29 cellular contexts compared by ENCODE assay signal in the genomic region with DNA sequence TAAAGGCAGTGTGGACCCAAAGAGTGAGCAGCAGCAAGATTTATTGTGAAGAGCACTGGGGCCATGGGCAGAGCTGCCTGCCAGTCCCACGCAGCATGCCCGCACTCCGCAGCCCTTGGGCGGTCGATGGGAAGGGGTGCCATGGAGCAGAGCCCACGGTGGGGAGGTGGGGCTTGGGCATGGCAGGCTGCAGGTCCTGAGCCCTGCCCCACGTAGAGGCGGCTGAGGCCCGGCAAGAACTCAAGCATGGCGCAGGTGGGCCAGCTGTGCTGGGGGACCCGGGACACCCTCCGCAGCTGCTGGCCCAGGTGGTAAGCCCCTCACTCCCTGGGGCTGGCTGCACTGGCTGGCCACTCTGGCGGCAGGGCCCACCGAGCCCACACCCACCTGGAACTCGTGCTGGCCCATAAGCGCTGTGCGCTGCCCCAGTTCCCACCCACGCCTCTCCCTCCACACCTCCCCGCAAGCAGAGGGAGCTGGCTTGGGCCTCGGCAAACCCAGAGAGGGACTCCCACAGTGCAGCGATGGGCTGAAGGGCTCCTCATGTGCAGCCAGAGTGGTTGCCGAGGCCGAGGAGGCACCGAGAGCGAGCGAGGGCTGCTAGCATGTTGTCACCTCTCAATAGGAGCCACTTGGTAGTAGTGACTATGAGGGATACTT.
DNase-seq lines count a peak whose midpoint lies in the region; ATAC-seq, FAIRE-seq and TF ChIP-seq lines count a peak whose summit lies in the region.
"Had no signal": no experiment of that assay in that cellular context is flagged by ENCODE, and none has a peak within 500 bp of the region (broad histone marks: within the 10 kb centered on the region; RNA-seq: fewer than 3 reads in every experiment).

No MANE protein-coding gene starts in this region.

- H3K4me3 ChIP-seq in kidney (ENCODE audit: low read length in 2 of 2) (no peak overlapping the region), aorta (ENCODE audit: low read length in 2 of 2) (no peak overlapping the region)
- H3K4me3 ChIP-seq: BLaER1, GM12878 had no signal

- FAIRE-seq in kidney (lab: Jason Lieb, UNC): no peak
- FAIRE-seq: A204.1, GM12878, GM12892, GM18507 had no signal

- ATAC-seq in Right ventricle myocardium inferior (no peak), aorta (ENCODE audit: low FRiP score) (peak; percentile 15), HG02885 (IDR thresholded peaks at IDR 0.05; ENCODE audit: poor library complexity, unreplicated experiment) (no peak), HG02840 (IDR thresholded peaks at IDR 0.05; ENCODE audit: low FRiP score, unreplicated experiment) (no peak)
- peak; percentile 39 for ATAC-seq in stimulated activated memory B cell treated with anti-CD40 and anti-IgM and Interleukin-4, amounts not matched to agents 10 μg/mL and 1 μg/mL and 100 μg/mL, for 72 hours
- ATAC-seq: GM12878 had no signal

- no peak overlapping the region for H3K27ac Mint-ChIP-seq in stimulated activated memory B cell treated with anti-CD40 and anti-IgM and Interleukin-4, amounts not matched to agents 10 μg/mL and 1 μg/mL and 100 μg/mL, for 72 hours
- H3K27ac Mint-ChIP-seq: CD14-positive monocyte; CD4-positive, alpha-beta memory T cell; CD4-positive, CD25-positive, alpha-beta regulatory T cell; CD8-positive, alpha-beta memory T cell had no signal

- no peaks in the 10 kb centered on the region for H3K27me3 ChIP-seq in aorta (ENCODE audit: control insufficient read depth in 1 of 2, insufficient read depth in 2 of 2, low read length in 1 of 2)
- H3K27me3 ChIP-seq: BE2C, BLaER1 had no signal

- no peak overlapping the region for H3K9ac ChIP-seq in kidney (ENCODE audit: low read length in 2 of 2)
- H3K9ac ChIP-seq: BLaER1 had no signal

- H3K36me3 ChIP-seq in kidney (ENCODE audit: control insufficient read depth in 1 of 2, insufficient read depth in 2 of 2, low read length in 2 of 2): no peaks in the 10 kb centered on the region
- H3K36me3 ChIP-seq in aorta (ENCODE audit: control insufficient read depth in 1 of 2, insufficient read depth in 2 of 2, low read length in 1 of 2): no peaks in the 10 kb centered on the region
- H3K36me3 ChIP-seq: BE2C, BLaER1 had no signal

- no peak overlapping the region for H3K27ac ChIP-seq in kidney (ENCODE audit: low read depth in 2 of 2, low read length in 2 of 2)
- no peak overlapping the region for H3K27ac ChIP-seq in aorta (ENCODE audit: low read depth in 1 of 2, low read length in 2 of 2)
- H3K27ac ChIP-seq: BLaER1 had no signal

- intact Hi-C loops in Right ventricle myocardium inferior (cut with DNase I) (no loop called here), cardiac septum (cut with DNase I) (no loop called here), kidney (cut with DNase I) (no loop called here), aorta (cut with DNase I) (no loop called here)

- TF ChIP-seq CTCF in kidney (IDR thresholded peaks at IDR 0.05; ENCODE audit: borderline replicate concordance, extremely low read depth, insufficient read depth): no peak

- H3K4me1 ChIP-seq in kidney (ENCODE audit: control insufficient read depth in 1 of 2, insufficient read depth in 1 of 2, low read depth in 1 of 2, low read length in 2 of 2): no peaks in the 10 kb centered on the region
- no peaks in the 10 kb centered on the region for H3K4me1 ChIP-seq in aorta (ENCODE audit: control insufficient read depth in 1 of 2, insufficient read depth in 2 of 2, low read length in 2 of 2)
- H3K4me1 ChIP-seq: BE2C, BLaER1 had no signal

- 86 to 88% methylated on average over 26 of the region's 26 CpGs for WGBS in aorta, 2 donors

- no peaks in the 10 kb centered on the region for H3K4me1 Mint-ChIP-seq in stimulated activated memory B cell treated with anti-CD40 and anti-IgM and Interleukin-4, amounts not matched to agents 10 μg/mL and 1 μg/mL and 100 μg/mL, for 72 hours
- H3K4me1 Mint-ChIP-seq: CD14-positive monocyte; CD4-positive, alpha-beta memory T cell; CD4-positive, CD25-positive, alpha-beta regulatory T cell; CD8-positive, alpha-beta memory T cell had no signal

- H3K4me3 Mint-ChIP-seq in stimulated activated memory B cell treated with anti-CD40 and anti-IgM and Interleukin-4, amounts not matched to agents 10 μg/mL and 1 μg/mL and 100 μg/mL, for 72 hours: no peak overlapping the region
- H3K4me3 Mint-ChIP-seq: CD14-positive monocyte; CD4-positive, alpha-beta memory T cell; CD4-positive, CD25-positive, alpha-beta regulatory T cell; CD8-positive, alpha-beta memory T cell had no signal

- peaks cover 3% of the 10 kb centered on the region for H3K9me3 Mint-ChIP-seq in stimulated activated memory B cell treated with anti-CD40 and anti-IgM and Interleukin-4, amounts not matched to agents 10 μg/mL and 1 μg/mL and 100 μg/mL, for 72 hours

- H3K9me3 ChIP-seq in kidney (ENCODE audit: control insufficient read depth in 1 of 2, low read length in 2 of 2): no peaks in the 10 kb centered on the region
- H3K9me3 ChIP-seq in aorta (ENCODE audit: control insufficient read depth, low read length): peaks cover 3% of the 10 kb centered on the region
- H3K9me3 ChIP-seq: BE2C had no signal

- no peaks in the 10 kb centered on the region for H3K27me3 Mint-ChIP-seq in stimulated activated memory B cell treated with anti-CD40 and anti-IgM and Interleukin-4, amounts not matched to agents 10 μg/mL and 1 μg/mL and 100 μg/mL, for 72 hours
- H3K27me3 Mint-ChIP-seq: CD4-positive, alpha-beta memory T cell; CD4-positive, CD25-positive, alpha-beta regulatory T cell had no signal

- DNase-seq in Right ventricle myocardium inferior (ENCODE audit: missing footprints): peak; percentile 52
- DNase-seq in cardiac septum (ENCODE audit: low spot score): no peak
- peak; percentile 61 for DNase-seq in kidney
- no peak for DNase-seq in aorta
- DNase-seq in activated naive CD4-positive, alpha-beta T cell treated with anti-CD3 and anti-CD28 coated beads, Interleukin-2, amount 50 U/mL, for 16 hours: no peak
- DNase-seq: 8988T; ACHN; BE2C; C1 segment of cervical spinal cord; CD4-positive, alpha-beta memory T cell; CD4-positive, CD25-positive, alpha-beta regulatory T cell; CD8-positive, alpha-beta memory T cell; COR-L47; DMS 273 treated with DMSO at 0.1 percent for 48 hours; DMS153; DMS53; DMS79; DND-41; EL; GDM1 had no signal

- H3K36me3 Mint-ChIP-seq in stimulated activated memory B cell treated with anti-CD40 and anti-IgM and Interleukin-4, amounts not matched to agents 10 μg/mL and 1 μg/mL and 100 μg/mL, for 72 hours: no peaks in the 10 kb centered on the region
- H3K36me3 Mint-ChIP-seq: CD14-positive monocyte; CD4-positive, alpha-beta memory T cell; CD4-positive, CD25-positive, alpha-beta regulatory T cell; CD8-positive, alpha-beta memory T cell had no signal

Comparison
In these comparisons a context has a peak if more than half of its experiments do, and no peak if none do; other contexts are left out.
1. DNase-seq: peak in Right ventricle myocardium inferior (single experiment) and kidney (single experiment); none in cardiac septum (single experiment), aorta (0 of 2) and activated naive CD4-positive, alpha-beta T cell treated with anti-CD3 and anti-CD28 coated beads, Interleukin-2, amount 50 U/mL, for 16 hours (single experiment).
2. ATAC-seq: peak in stimulated activated memory B cell treated with anti-CD40 and anti-IgM and Interleukin-4, amounts not matched to agents 10 μg/mL and 1 μg/mL and 100 μg/mL, for 72 hours (single experiment) and aorta (single experiment); none in Right ventricle myocardium inferior (single experiment), HG02885 (single experiment) and HG02840 (single experiment).